ENCODE assay signal across 9 cellular contexts in the genomic region with DNA sequence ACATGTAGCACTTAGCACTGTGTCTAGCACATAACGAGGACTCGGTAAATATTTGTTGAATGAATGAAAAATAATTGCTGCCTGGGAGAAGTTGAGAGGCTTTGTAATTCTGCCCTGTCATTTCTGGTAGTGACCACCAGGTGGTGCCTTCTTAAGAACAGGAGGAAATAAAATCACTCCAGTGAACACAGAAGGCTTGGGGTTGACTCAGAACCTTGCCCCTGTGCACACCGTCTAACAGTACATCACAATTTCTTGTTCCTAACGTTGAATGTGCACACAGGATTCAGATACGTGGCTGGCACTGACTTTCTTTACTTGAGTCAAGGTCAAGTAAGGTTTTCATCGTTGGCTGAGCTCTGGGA.
DNase-seq lines count a peak whose midpoint lies in the region; ATAC-seq, FAIRE-seq and TF ChIP-seq lines count a peak whose summit lies in the region.
"Had no signal": no experiment of that assay in that cellular context is flagged by ENCODE, and none has a peak within 500 bp of the region (broad histone marks: within the 10 kb centered on the region; RNA-seq: fewer than 3 reads in every experiment).

No MANE protein-coding gene starts in this region.

- POLR2A ChIA-PET in GM12878 (lab: Charles Lee): interaction anchor here (0.6 to 1.6 kb wide), 10 partner anchors 10 to 411 kb away, joined by 3 to 7 read pairs (median 4); no protein-coding TSS in a partner anchor

- peaks cover 15% of the 10 kb centered on the region for H3K4me1 ChIP-seq in GM12878 (ENCODE audit: control insufficient read depth, insufficient read depth, low read length)
- H3K4me1 ChIP-seq in lung (ENCODE audit: control insufficient read depth in 2 of 2, insufficient read depth in 2 of 2, low read length in 2 of 2): peaks cover 0 to 5% of the 10 kb centered on the region in 2 donors
- H3K4me1 ChIP-seq in tibial nerve: peaks cover 0 to 20% (median 0%) of the 10 kb centered on the region in 4 donors
- no peaks in the 10 kb centered on the region for H3K4me1 ChIP-seq in uterus

- no peak overlapping the region for H3K27ac ChIP-seq in SK-N-MC
- no peak overlapping the region for H3K27ac ChIP-seq in GM12878 (ENCODE audit: control insufficient read depth, insufficient read depth)
- H3K27ac ChIP-seq in lung (ENCODE audit: low read depth in 1 of 2, low read length in 1 of 2): no peak overlapping the region
- H3K27ac ChIP-seq in tibial nerve: no peak overlapping the region
- H3K27ac ChIP-seq in uterus: no peak overlapping the region

- H2AFZ ChIP-seq in GM12878 (ENCODE audit: control insufficient read depth, low read depth, low read length): peak overlapping the region; percentile 24; the same call in 1 of the 2 replicates

- DNase-seq in CMK (ENCODE audit: low read depth): peak; percentile 29
- DNase-seq in HS-27A (ENCODE audit: low read depth): peak; percentile 3
- peak; percentile 39 for DNase-seq in SK-N-MC (ENCODE audit: low read depth, low spot score)
- peak; percentile 43 for DNase-seq in GM12878 (ENCODE audit: low read depth, low spot score)
- DNase-seq in lung (ENCODE audit: low spot score): no peak
- DNase-seq in tibial nerve (ENCODE audit: low spot score in 2 of 2): peak in 1 of 2 donors; percentile 30
- no peak for DNase-seq in uterus

- intact Hi-C loops in GM12878 (cut with micrococcal nuclease; ENCODE audit: unreplicated experiment): loop anchor here (1.0 to 10.0 kb wide), 4 partner anchors 25 to 268 kb away; a partner anchor contains a TSS
- intact Hi-C loops in uterus (cut with DNase I; ENCODE audit: low total_unique reads): no loop called here

- H3K9ac ChIP-seq in SK-N-MC (ENCODE audit: insufficient read length): no peak overlapping the region
- no peak overlapping the region for H3K9ac ChIP-seq in GM12878 (ENCODE audit: control insufficient read depth, insufficient read depth, low read length)

- BruUV-seq in GM12878 (replicated peaks; lab: Mats Ljungman, UMichigan): no TSS peak

- H3K79me2 ChIP-seq in GM12878 (ENCODE audit: control insufficient read depth, insufficient read depth, low read length): no peaks in the 10 kb centered on the region

- H3K4me3 ChIP-seq in SK-N-MC: no peak overlapping the region
- H3K4me3 ChIP-seq in GM12878: no peak overlapping the region
- H3K4me3 ChIP-seq in lung: no peak overlapping the region
- no peak overlapping the region for H3K4me3 ChIP-seq in tibial nerve
- H3K4me3 ChIP-seq in uterus: no peak overlapping the region

- no peaks in the 10 kb centered on the region for H3K36me3 ChIP-seq in SK-N-MC (ENCODE audit: insufficient read depth, low read length)
- no peaks in the 10 kb centered on the region for H3K36me3 ChIP-seq in GM12878 (ENCODE audit: control insufficient read depth in 2 of 2, insufficient read depth in 2 of 2, low read length in 1 of 2)
- no peaks in the 10 kb centered on the region for H3K36me3 ChIP-seq in lung (ENCODE audit: control insufficient read depth in 2 of 2, insufficient read depth in 2 of 2, low read length in 2 of 2)
- H3K36me3 ChIP-seq in tibial nerve: no peaks in the 10 kb centered on the region
- no peaks in the 10 kb centered on the region for H3K36me3 ChIP-seq in uterus

- H3K4me2 ChIP-seq in GM12878 (ENCODE audit: control insufficient read depth, insufficient read depth): no peak overlapping the region

- TF ChIP-seq CTCF in GM12878 (IDR thresholded peaks at IDR 0.05 in 2 of 3, conservative IDR thresholded peaks at IDR 0.05 in 1 of 3; ENCODE audit: control insufficient read depth in 2 of 3, extremely low read depth in 1 of 3, insufficient read depth in 1 of 3, low read depth in 3 of 3, low read length in 3 of 3) (peak; percentile 61 to 76 (median 64)), lung (IDR thresholded peaks at IDR 0.05; ENCODE audit: control extremely low read depth, extremely low read depth) (peak; percentile 19), tibial nerve (IDR thresholded peaks at IDR 0.05) (peak; percentile 15 to 40 (median 31)), uterus (IDR thresholded peaks at IDR 0.05) (no peak)

- no peak for TF ChIP-seq EP300 in GM12878 (IDR thresholded peaks at IDR 0.05; ENCODE audit: borderline replicate concordance in 1 of 2, control insufficient read depth in 1 of 2, low read depth in 2 of 2, low read length in 2 of 2)
- TF ChIP-seq EP300 in tibial nerve (IDR thresholded peaks at IDR 0.05): no peak

- RAD21 ChIA-PET in GM12878 (lab: Charles Lee; ENCODE audit: unreplicated experiment): interaction anchor here (0.6 to 4.4 kb wide), 36 partner anchors 11 to 453 kb away, joined by 3 to 38 read pairs (median 3); a partner anchor contains a TSS

- no peaks in the 10 kb centered on the region for H3K27me3 ChIP-seq in GM12878 (replicated peaks in 1 of 2; ENCODE audit: control insufficient read depth in 2 of 2, insufficient read depth in 2 of 2, low read length in 1 of 2)
- no peaks in the 10 kb centered on the region for H3K27me3 ChIP-seq in lung (ENCODE audit: control insufficient read depth, insufficient read depth)
- no peaks in the 10 kb centered on the region for H3K27me3 ChIP-seq in tibial nerve
- no peaks in the 10 kb centered on the region for H3K27me3 ChIP-seq in uterus

- ATAC-seq in GM12878 (peak; percentile 90), lung (ENCODE audit: insufficient read depth, low FRiP score) (no peak), HG03039 (IDR thresholded peaks at IDR 0.05; ENCODE audit: unreplicated experiment) (no peak)
- ATAC-seq: naive thymus-derived CD8-positive, alpha-beta T cell had no signal

- TF ChIP-seq RAD21 in GM12878 (IDR thresholded peaks at IDR 0.05; ENCODE audit: insufficient read depth, low read depth, low read length): peak; percentile 80

- H3K9me3 ChIP-seq in SK-N-MC (ENCODE audit: low read depth, low read length): no peaks in the 10 kb centered on the region
- H3K9me3 ChIP-seq in GM12878 (replicated peaks; ENCODE audit: control insufficient read depth, insufficient read depth, low read length): no peaks in the 10 kb centered on the region
- H3K9me3 ChIP-seq in lung (ENCODE audit: control insufficient read depth in 2 of 2, insufficient read depth in 1 of 2, low read length in 1 of 2): no peaks in the 10 kb centered on the region
- H3K9me3 ChIP-seq in tibial nerve: no peaks in the 10 kb centered on the region
- H3K9me3 ChIP-seq in uterus: no peaks in the 10 kb centered on the region

- in situ Hi-C loops in GM12878 (cut with MboI): no loop called here

- CTCF ChIA-PET in GM12878 (lab: Yijun Ruan, JAX): interaction anchor here (0.7 to 5.9 kb wide), 42 partner anchors 11 to 733 kb away, joined by 3 to 56 read pairs (median 4); a partner anchor contains a TSS

- WGBS in GM12878 (ENCODE audit: insufficient coverage, insufficient replicate concordance, low lambda C conversion rate, missing lambda C conversion rate): 9% methylated on average over 6 of the region's 6 CpGs
- 36 to 42% methylated on average over 6 of the region's 6 CpGs for WGBS in lung, 2 donors
- WGBS in tibial nerve, 2 donors: 38 to 47% methylated on average over 6 of the region's 6 CpGs

- no peak for TF ChIP-seq POLR2A in GM12878 (IDR thresholded peaks at IDR 0.05; ENCODE audit: low read depth, low read length)
- no peak for TF ChIP-seq POLR2A in tibial nerve (IDR thresholded peaks at IDR 0.05)
- TF ChIP-seq POLR2A in uterus (IDR thresholded peaks at IDR 0.05): no peak

- FAIRE-seq in GM12878 (lab: Jason Lieb, UNC): peak; percentile 90

- SMC1A ChIA-PET in GM12878 (lab: Charles Lee; ENCODE audit: uncharacterized antibody, unreplicated experiment): interaction anchor here (0.6 to 5.8 kb wide), 49 partner anchors 9 to 883 kb away, joined by 3 to 74 read pairs (median 5); a partner anchor contains a TSS

- H4K20me1 ChIP-seq in GM12878 (ENCODE audit: control insufficient read depth, insufficient read depth): no peaks in the 10 kb centered on the region

TF ChIP-seq in GM12878, 131 proteins besides CTCF, POLR2A, EP300 and RAD21 (continues in another document):
- TF ChIP-seq RFX5 (IDR thresholded peaks at IDR 0.05; ENCODE audit: low read depth, low read length): 0 out of 2 replicates have a peak, but pooled peaks have one; percentile 23
- TF ChIP-seq, protein P1, sequence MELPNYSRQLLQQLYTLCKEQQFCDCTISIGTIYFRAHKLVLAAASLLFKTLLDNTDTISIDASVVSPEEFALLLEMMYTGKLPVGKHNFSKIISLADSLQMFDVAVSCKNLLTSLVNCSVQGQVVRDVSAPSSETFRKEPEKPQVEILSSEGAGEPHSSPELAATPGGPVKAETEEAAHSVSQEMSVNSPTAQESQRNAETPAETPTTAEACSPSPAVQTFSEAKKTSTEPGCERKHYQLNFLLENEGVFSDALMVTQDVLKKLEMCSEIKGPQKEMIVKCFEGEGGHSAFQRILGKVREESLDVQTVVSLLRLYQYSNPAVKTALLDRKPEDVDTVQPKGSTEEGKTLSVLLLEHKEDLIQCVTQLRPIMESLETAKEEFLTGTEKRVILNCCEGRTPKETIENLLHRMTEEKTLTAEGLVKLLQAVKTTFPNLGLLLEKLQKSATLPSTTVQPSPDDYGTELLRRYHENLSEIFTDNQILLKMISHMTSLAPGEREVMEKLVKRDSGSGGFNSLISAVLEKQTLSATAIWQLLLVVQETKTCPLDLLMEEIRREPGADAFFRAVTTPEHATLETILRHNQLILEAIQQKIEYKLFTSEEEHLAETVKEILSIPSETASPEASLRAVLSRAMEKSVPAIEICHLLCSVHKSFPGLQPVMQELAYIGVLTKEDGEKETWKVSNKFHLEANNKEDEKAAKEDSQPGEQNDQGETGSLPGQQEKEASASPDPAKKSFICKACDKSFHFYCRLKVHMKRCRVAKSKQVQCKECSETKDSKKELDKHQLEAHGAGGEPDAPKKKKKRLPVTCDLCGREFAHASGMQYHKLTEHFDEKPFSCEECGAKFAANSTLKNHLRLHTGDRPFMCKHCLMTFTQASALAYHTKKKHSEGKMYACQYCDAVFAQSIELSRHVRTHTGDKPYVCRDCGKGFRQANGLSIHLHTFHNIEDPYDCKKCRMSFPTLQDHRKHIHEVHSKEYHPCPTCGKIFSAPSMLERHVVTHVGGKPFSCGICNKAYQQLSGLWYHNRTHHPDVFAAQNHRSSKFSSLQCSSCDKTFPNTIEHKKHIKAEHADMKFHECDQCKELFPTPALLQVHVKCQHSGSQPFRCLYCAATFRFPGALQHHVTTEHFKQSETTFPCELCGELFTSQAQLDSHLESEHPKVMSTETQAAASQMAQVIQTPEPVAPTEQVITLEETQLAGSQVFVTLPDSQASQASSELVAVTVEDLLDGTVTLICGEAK (IDR thresholded peaks at IDR 0.05; ENCODE audit: borderline replicate concordance): no peak
- TF ChIP-seq SREBF2 (IDR thresholded peaks at IDR 0.05; ENCODE audit: low read length): no peak
- no peak for TF ChIP-seq DPF2 (IDR thresholded peaks at IDR 0.05)
- TF ChIP-seq TCF3 (IDR thresholded peaks at IDR 0.05; ENCODE audit: borderline replicate concordance, insufficient read depth, low read depth, low read length): no peak
- peak; percentile 85 for TF ChIP-seq SMC3 (IDR thresholded peaks at IDR 0.05; ENCODE audit: borderline replicate concordance, low read length)
- 0 out of 2 replicates have a peak, but pooled peaks have one; percentile 19 for TF ChIP-seq YY1 (IDR thresholded peaks at IDR 0.05; ENCODE audit: low read depth, low read length)
- TF ChIP-seq IRF4 (IDR thresholded peaks at IDR 0.05; ENCODE audit: low read depth, low read length): 0 out of 2 replicates have a peak, but pooled peaks have one; percentile 42
- 0 out of 2 replicates have a peak, but pooled peaks have one; percentile 43 for TF ChIP-seq SMARCA5 (IDR thresholded peaks at IDR 0.05)

Comparison
In these comparisons a context has a peak if more than half of its experiments do, and no peak if none do; other contexts are left out.
1. DNase-seq: peak in CMK (single experiment), HS-27A (single experiment), SK-N-MC (single experiment) and GM12878 (single experiment); none in lung (single experiment) and uterus (0 of 2).
2. CTCF ChIP-seq: peak in GM12878 (3 of 3), lung (single experiment) and tibial nerve (5 of 5); none in uterus (0 of 4).